In the genomic region with DNA sequence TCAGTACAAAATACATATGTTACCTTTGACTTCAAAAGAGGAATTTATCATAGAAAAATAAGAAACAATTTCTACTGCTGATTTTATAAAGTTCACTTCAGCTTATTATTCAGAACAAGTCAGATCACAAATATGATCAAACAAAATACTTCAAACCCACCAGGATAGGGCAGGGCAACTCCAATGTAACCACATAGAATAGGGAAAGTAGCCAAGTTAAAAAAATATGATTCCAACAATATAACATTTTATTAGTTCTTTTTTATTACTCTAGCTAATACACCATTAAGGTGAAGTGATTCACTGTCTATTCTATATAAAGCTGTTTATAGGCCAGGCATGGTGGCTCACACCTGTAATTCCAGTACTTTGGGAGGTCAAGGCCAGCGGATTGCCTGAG, we compare ENCODE assay signal across 11 cellular contexts.
"Had no signal": no experiment of that assay in that cellular context is flagged by ENCODE, and none has a peak within 500 bp of the region (broad histone marks: within the 10 kb centered on the region; RNA-seq: fewer than 3 reads in every experiment).

No MANE protein-coding gene starts in this region.

- H3K9ac ChIP-seq: GM23248 had no signal

- H3K4me3 Mint-ChIP-seq: GM23338, H9, HFFc6 had no signal

- H3K9me3 Mint-ChIP-seq: GM23338, H9, HFFc6 had no signal

- H3K9me3 ChIP-seq: HAP-1 had no signal

- FAIRE-seq: H1, H54 had no signal

- H3K4me2 ChIP-seq: GM23338 had no signal

- H3K27ac Mint-ChIP-seq: GM23338, H9, HFFc6 had no signal

- H3K4me3 ChIP-seq: GM23248, GM23338, HAP-1 had no signal

- H3K27ac ChIP-seq: GM23248 had no signal

- H3K36me3 ChIP-seq: HAP-1 had no signal

- ATAC-seq: GM23338, HCT116 had no signal

- DNase-seq: GM23248, GOT3, H7, H9, HCEC 1CT, HFFc6 had no signal

- H2AFZ ChIP-seq: GM23248, GM23338 had no signal
